1 cellular context compared by ENCODE assay signal in the genomic region with DNA sequence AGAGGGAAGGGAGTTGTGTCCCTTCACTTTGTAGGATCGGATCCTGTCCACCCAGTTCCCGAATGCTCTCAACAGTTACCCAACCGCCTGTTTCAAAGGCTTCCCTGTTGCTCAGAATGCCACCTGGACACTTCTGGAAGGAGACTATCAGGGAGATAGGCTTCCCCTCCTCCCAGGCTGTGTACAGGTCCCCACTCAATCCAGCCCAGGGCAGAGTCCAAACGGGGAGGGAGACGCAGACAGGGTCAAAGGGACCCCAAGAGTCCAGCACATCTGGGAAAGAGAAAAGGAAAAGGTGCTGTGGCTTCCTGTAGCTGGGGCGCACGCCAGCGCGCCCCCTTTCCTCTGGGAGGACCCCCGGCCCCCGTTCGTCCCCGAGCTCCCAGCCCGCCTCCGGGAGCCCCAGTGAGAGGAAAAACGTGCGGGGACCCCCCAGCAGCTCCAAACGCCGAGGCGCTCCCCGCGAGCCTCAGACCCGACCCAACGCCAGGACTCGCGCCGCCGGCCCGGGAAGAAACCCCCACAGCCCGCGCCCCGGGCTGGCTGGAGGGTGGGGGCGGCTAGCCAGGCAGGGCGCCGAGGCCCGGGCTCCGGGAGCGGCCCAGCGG.
TF ChIP-seq lines count a peak whose summit lies in the region.

No MANE protein-coding gene starts in this region.

TF ChIP-seq in IMR-90, 13 proteins besides CTCF, POLR2A, EP300 and RAD21:
- 0 out of 2 replicates have a peak, but pooled peaks have one; percentile 6 for TF ChIP-seq MXI1 (IDR thresholded peaks at IDR 0.05; ENCODE audit: borderline replicate concordance, low read depth, low read length)
- TF ChIP-seq MAZ (IDR thresholded peaks at IDR 0.05; ENCODE audit: borderline replicate concordance, low read depth, low read length): 0 out of 2 replicates have a peak, but pooled peaks have one; percentile 6
- no peak for TF ChIP-seq RFX5 (IDR thresholded peaks at IDR 0.05; ENCODE audit: low read depth, low read length)
- no peak for TF ChIP-seq FOS (IDR thresholded peaks at IDR 0.05; ENCODE audit: low read depth, low read length)
- TF ChIP-seq CHD1 (IDR thresholded peaks at IDR 0.05; ENCODE audit: low read depth, low read length): peak; percentile 86; the same call in 1 of the 2 replicates
